ENCODE assay signal across 19 cellular contexts in the genomic region with DNA sequence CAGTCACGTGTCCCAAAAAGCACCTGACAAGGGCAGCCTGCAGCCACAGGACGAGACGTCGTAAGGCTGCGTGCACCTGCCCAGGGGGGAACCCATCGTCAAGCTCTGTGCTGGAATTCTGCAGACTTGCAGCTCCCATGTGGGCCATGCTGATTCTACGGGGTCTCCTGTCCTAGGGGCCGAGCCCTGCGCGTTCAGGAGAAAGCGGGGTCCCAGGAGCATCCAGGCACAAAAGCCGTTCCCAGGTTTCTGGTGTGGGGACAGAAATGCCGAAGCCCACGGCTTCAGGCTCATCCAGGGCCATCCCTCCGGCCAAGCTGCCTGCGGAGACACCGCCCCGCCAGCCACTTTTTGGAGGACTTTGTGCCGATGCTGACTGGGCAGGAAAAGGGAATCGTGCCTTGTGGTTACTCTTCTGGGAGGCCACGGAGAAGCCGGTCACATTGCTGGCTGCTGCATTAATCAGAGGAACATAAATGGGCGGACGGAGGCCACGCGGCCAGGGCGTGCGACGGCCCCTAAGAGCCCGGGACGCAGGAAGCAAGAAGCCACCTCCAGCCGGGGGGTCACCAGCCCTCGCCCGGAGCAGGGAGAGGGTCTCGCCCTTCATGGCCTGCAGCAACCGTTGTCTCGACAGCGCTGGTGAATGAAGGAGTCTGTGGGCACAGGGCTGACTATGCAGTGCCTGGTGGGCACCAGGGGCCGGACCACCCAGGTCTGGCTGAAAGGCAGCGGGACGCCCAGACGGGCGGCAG.
"Had no signal": no experiment of that assay in that cellular context is flagged by ENCODE, and none has a peak within 500 bp of the region (broad histone marks: within the 10 kb centered on the region; RNA-seq: fewer than 3 reads in every experiment).

No MANE protein-coding gene starts in this region.

- H3K4me3 Mint-ChIP-seq: nephron, type B pancreatic cell had no signal

- H3K4me1 ChIP-seq: body of pancreas had no signal

- H3K36me3 ChIP-seq: right atrium auricular region had no signal

- H3K9me3 ChIP-seq: body of pancreas, esophagus squamous epithelium, left ventricle myocardium inferior, right atrium auricular region had no signal

- DNase-seq: activated CD4-positive, CD25-positive, alpha-beta regulatory T cell; activated CD8-positive, alpha-beta memory T cell treated with anti-CD3 and anti-CD28 coated beads, Interleukin-2, amount 10 ng/mL, durations not matched to agents 7 days and 5 days; activated naive CD4-positive, alpha-beta T cell treated with anti-CD3 and anti-CD28 coated beads, Interleukin-2, amount 50 U/mL, for 16 hours; amygdala; body of pancreas; esophagus squamous epithelium; hippocampal formation; left ventricle myocardium inferior; mesenchymal stem cell; occipital lobe; small intestine; stimulated activated CD8-positive, alpha-beta memory T cell treated with anti-CD3 and anti-CD28 coated beads, Interleukin-4, amount 100 ng/mL, for 48 hours; stimulated activated naive CD8-positive, alpha-beta T cell treated with anti-CD3 and anti-CD28 coated beads, Interleukin-15, amount 100 ng/mL, for 72 hours had no signal

- H3K9me3 Mint-ChIP-seq: nephron, type B pancreatic cell had no signal

- ATAC-seq: activated CD8-positive, alpha-beta memory T cell treated with anti-CD3 and anti-CD28 coated beads, Interleukin-2, amount 10 ng/mL, durations not matched to agents 7 days and 5 days; body of pancreas; stimulated activated naive CD8-positive, alpha-beta T cell treated with anti-CD3 and anti-CD28 coated beads, Interleukin-15, amount 100 ng/mL, for 72 hours had no signal

- H3K4me3 ChIP-seq: body of pancreas, coronary artery, esophagus squamous epithelium, left ventricle myocardium inferior, right atrium auricular region had no signal

- H3K27ac Mint-ChIP-seq: nephron; progenitor cell of endocrine pancreas; stimulated activated naive CD8-positive, alpha-beta T cell treated with anti-CD3 and anti-CD28 coated beads, Interleukin-15, amount 100 ng/mL, for 72 hours; type B pancreatic cell had no signal

- H3K27ac ChIP-seq: body of pancreas, coronary artery, esophagus squamous epithelium, left ventricle myocardium inferior, right atrium auricular region had no signal

- H3K27me3 Mint-ChIP-seq: activated CD4-positive, alpha-beta memory T cell treated with anti-CD3 and anti-CD28 coated beads for 36 hours; activated CD8-positive, alpha-beta memory T cell treated with anti-CD3 and anti-CD28 coated beads, Interleukin-2, amount 10 ng/mL, durations not matched to agents 7 days and 5 days; progenitor cell of endocrine pancreas; stimulated activated naive CD8-positive, alpha-beta T cell treated with anti-CD3 and anti-CD28 coated beads, Interleukin-15, amount 100 ng/mL, for 72 hours; type B pancreatic cell had no signal

- H3K27me3 ChIP-seq: body of pancreas, esophagus squamous epithelium, right atrium auricular region had no signal
